ENCODE assay signal across 8 cellular contexts in genomic region chr12:111766608-111767361, GRCh38. TPM values are rescaled to one million over a fixed set of nuclear protein-coding genes. Genes with fewer than 3 reads are reported as not detected.
DNase-seq lines count a peak whose midpoint lies in the region; ATAC-seq, FAIRE-seq and TF ChIP-seq lines count a peak whose summit lies in the region.

TSS of gene ALDH2 (plus strand) at chr12:111766933. CDS start at chr12:111766983, 50 bp downstream.

- TF ChIP-seq EP300 in A549 (IDR thresholded peaks at IDR 0.05) = no peak
- peak in 1 of 2 experiments; percentile 84; a peak in 1 of 3 replicates for TF ChIP-seq EP300 in H1 (IDR thresholded peaks at IDR 0.05; ENCODE audit: borderline replicate concordance in 1 of 2, low read depth in 2 of 2, low read length in 2 of 2)

- 4% methylated on average over 28 of the region's 73 CpGs for WGBS in A549 (ENCODE audit: missing lambda C conversion rate)
- WGBS in H1 (ENCODE audit: extremely low coverage in 1 of 2, insufficient coverage in 1 of 2, insufficient read length in 1 of 2, insufficient replicate concordance in 2 of 2, low coverage in 1 of 2, low lambda C conversion rate in 2 of 2, missing lambda C conversion rate in 1 of 2), 2 experiments = 2% methylated on average over 44 of the region's 73 CpGs; no CpG with 5 or more reads in 1 of the 2 experiments

- H4K91ac ChIP-seq in H1 (replicated peaks; ENCODE audit: insufficient read length, low read length) = peak within 1 kb of the TSS; percentile 96

- peak within 1 kb of the TSS; percentile 86 for H3K4me2 ChIP-seq in A549
- H3K4me2 ChIP-seq in H1 (ENCODE audit: insufficient read depth in 1 of 2, low read depth in 2 of 2, low read length in 2 of 2) = peak within 1 kb of the TSS; percentile 82 to 98

- H3K9ac ChIP-seq in H1 (replicated peaks in 1 of 4; ENCODE audit: extremely low read depth in 1 of 4, low read depth in 3 of 4, low read length in 3 of 4) = peak within 1 kb of the TSS; percentile 59 to 72 (median 66)

- no peak within 1 kb of the TSS for H2BK120ac ChIP-seq in H1 (replicated peaks; ENCODE audit: low read depth, low read length)

- H3K9me3 ChIP-seq in A549 = no peaks in the 10 kb centered on the region
- peaks cover 0 to 4% of the 10 kb centered on the region in 2 experiments; a peak in 2 of 4 replicates for H3K9me3 ChIP-seq in H1 (ENCODE audit: insufficient read depth in 2 of 2, low read depth in 1 of 2, low read length in 1 of 2)

- no peaks in the 10 kb centered on the region for H3K36me3 ChIP-seq in H1 (ENCODE audit: control insufficient read depth in 2 of 4, insufficient read depth in 4 of 4, low read length in 3 of 4)

- peaks cover 26% of the 10 kb centered on the region for H3K4me1 ChIP-seq in A549
- peaks cover 0 to 11% (median 3%) of the 10 kb centered on the region in 4 experiments; a peak in 4 of 7 replicates for H3K4me1 ChIP-seq in H1 (replicated peaks in 1 of 4; ENCODE audit: control insufficient read depth in 3 of 4, insufficient read depth in 4 of 4, low read length in 3 of 4)

- H2AFZ ChIP-seq in H1 (ENCODE audit: low read length) = peak within 1 kb of the TSS; percentile 43; the same call in 1 of the 2 replicates

- TF ChIP-seq RAD21 in A549 (conservative IDR thresholded peaks at IDR 0.05 in 1 of 2, IDR thresholded peaks at IDR 0.05 in 1 of 2) = no peak; a peak in 2 of 5 replicates
- no peak for TF ChIP-seq RAD21 in H1 (IDR thresholded peaks at IDR 0.05 in 1 of 2, conservative IDR thresholded peaks at IDR 0.05 in 1 of 2; ENCODE audit: low read depth in 2 of 2, low read length in 2 of 2)

- peak within 1 kb of the TSS; percentile 71 for H3K4me3 ChIP-seq in A549
- peak within 1 kb of the TSS; percentile 62 to 85 (median 70) for H3K4me3 ChIP-seq in H1 (ENCODE audit: extremely low read depth in 1 of 4, insufficient read depth in 2 of 4, low read depth in 3 of 4, low read length in 4 of 4)

- peaks cover 0 to 17% of the 10 kb centered on the region in 2 experiments; a peak in 1 of 4 replicates for H3K79me2 ChIP-seq in H1 (ENCODE audit: control insufficient read depth in 1 of 2, insufficient read depth in 2 of 2, low read length in 2 of 2)

- H3K79me1 ChIP-seq in H1 (ENCODE audit: low read depth, low read length) = 0 out of 2 replicates have a peak, but pooled peaks cover 2% of the 10 kb centered on the region

- ATAC-seq in A549 = peak; percentile 89 to 95
- ATAC-seq in HG03469 (IDR thresholded peaks at IDR 0.05; ENCODE audit: unreplicated experiment) = no peak

- peak within 1 kb of the TSS; percentile 99; the same call in 1 of the 2 replicates for H2BK15ac ChIP-seq in H1 (ENCODE audit: low read length)

- peak within 1 kb of the TSS; percentile 88 for H2BK5ac ChIP-seq in H1 (ENCODE audit: low read depth, low read length)

- H4K20me1 ChIP-seq in H1 (replicated peaks in 1 of 2; ENCODE audit: control insufficient read depth in 1 of 2, insufficient read depth in 2 of 2, low read length in 2 of 2) = no peaks in the 10 kb centered on the region

- FAIRE-seq in A549 (lab: Jason Lieb, UNC) = no peak
- no peak for FAIRE-seq in H1 (lab: Jason Lieb, UNC)

- H2BK12ac ChIP-seq in H1 (ENCODE audit: low read depth, low read length) = peak within 1 kb of the TSS; percentile 100

- H3K4ac ChIP-seq in H1 (replicated peaks; ENCODE audit: insufficient read length, low read depth, low read length) = peak within 1 kb of the TSS; percentile 98

- H3K14ac ChIP-seq in H1 (ENCODE audit: insufficient read length) = no peak within 1 kb of the TSS

- H3K56ac ChIP-seq in H1 (replicated peaks; ENCODE audit: insufficient read length, low read depth, low read length) = peak within 1 kb of the TSS; percentile 24

- 0 out of 2 replicates have a peak within 1 kb of the TSS, but pooled peaks have one; percentile 61 for H2BK20ac ChIP-seq in H1 (ENCODE audit: low read length)

- peak within 1 kb of the TSS; percentile 99 for H3K18ac ChIP-seq in H1 (ENCODE audit: extremely low read depth, low read length)

- no peak within 1 kb of the TSS for H3K23ac ChIP-seq in H1 (ENCODE audit: insufficient read length)

- H4K5ac ChIP-seq in H1 (ENCODE audit: insufficient read length, low read depth, low read length) = peak within 1 kb of the TSS; percentile 51

- peaks cover 0 to 5% (median 0%) of the 10 kb centered on the region in 4 experiments; a peak in 3 of 7 replicates for H3K27me3 ChIP-seq in H1 (replicated peaks in 1 of 4; ENCODE audit: control insufficient read depth in 3 of 4, extremely low read depth in 1 of 4, insufficient read depth in 3 of 4, low read length in 3 of 4)

- TF ChIP-seq CTCF in A549 (IDR thresholded peaks at IDR 0.05) (no peak), H1 (IDR thresholded peaks at IDR 0.05; ENCODE audit: control extremely low read depth in 1 of 3, insufficient read depth in 1 of 3, low read depth in 1 of 3, low read length in 3 of 3) (no peak)

- CTCF ChIA-PET in A549 (lab: Yijun Ruan, JAX) = interaction anchor here (0.8 to 2.0 kb wide), 2 partner anchors 13 to 46 kb away, joined by 3 to 6 read pairs; no protein-coding TSS in a partner anchor
- CTCF ChIA-PET in H1 (lab: Charles Lee; ENCODE audit: partially characterized antibody) = interaction anchor here (1.1 to 2.9 kb wide), 4 partner anchors 13 to 118 kb away, joined by 3 to 12 read pairs (median 4); no protein-coding TSS in a partner anchor

- H3K23me2 ChIP-seq in H1 (ENCODE audit: low read depth, low read length) = peaks cover 9% of the 10 kb centered on the region

- POLR2A ChIA-PET in A549 (lab: Yijun Ruan, JAX) (interaction anchor here (0.6 to 0.9 kb wide), 4 partner anchors 9 to 46 kb away, joined by 3 to 7 read pairs (median 4); no protein-coding TSS in a partner anchor), H1 (lab: Charles Lee; ENCODE audit: partially characterized antibody) (interaction anchor here (0.6 to 3.4 kb wide), 16 partner anchors 9 to 615 kb away, joined by 3 to 21 read pairs (median 5); partner anchors contain the start of genes ACAD10, BRAP and MAPKAPK5)

- H4K8ac ChIP-seq in H1 (ENCODE audit: extremely low read depth, insufficient read depth, low read length) = peak within 1 kb of the TSS; percentile 81

- TF ChIP-seq POLR2A in A549 (IDR thresholded peaks at IDR 0.05; ENCODE audit: low read length) (peak; percentile 73), GM18526 (IDR thresholded peaks at IDR 0.05; ENCODE audit: extremely low read depth, insufficient read length) (peak; percentile 59), H1 (IDR thresholded peaks at IDR 0.05; ENCODE audit: control extremely low read depth in 1 of 2, low read depth in 2 of 2, low read length in 2 of 2) (peak; percentile 62 to 89)

- H3K27ac ChIP-seq in A549 (peak within 1 kb of the TSS; percentile 81 to 95), H1 (ENCODE audit: low read depth, low read length) (peak within 1 kb of the TSS; percentile 47; the same call in 1 of the 2 replicates)

- H2AK5ac ChIP-seq in H1 (ENCODE audit: low read depth, low read length) = peak within 1 kb of the TSS; percentile 96

- DNase-seq in A549 (ENCODE audit: low read depth in 1 of 2, low spot score in 1 of 2) (peak; percentile 57 to 85), NAMALWA (ENCODE audit: low spot score) (peak; percentile 77), H1 (ENCODE audit: low read depth in 1 of 2, low spot score in 2 of 2) (peak; percentile 50 to 88), lung microvascular endothelial cell (ENCODE audit: low read depth in 2 of 2) (peak; percentile 69 to 76)
- DNase-seq in activated CD4-positive, alpha-beta T cell treated with anti-CD3 and anti-CD28 coated beads, Interleukin-2, amount 50 U/mL, for 48 hours = peak; percentile 34 to 35
- DNase-seq in stimulated activated CD8-positive, alpha-beta memory T cell treated with anti-CD3 and anti-CD28 coated beads, Interleukin-12 subunit alpha, Interleukin-12 subunit beta, amount 100 ng/mL, for 24 hours (ENCODE audit: extremely low read depth) = peak; percentile 7

TF ChIP-seq in A549, 52 proteins besides CTCF, POLR2A, EP300 and RAD21 (continues in another document):
- TF ChIP-seq HEYL (CRISPR knock-in tag; IDR thresholded peaks at IDR 0.05) (no peak), GATA3 (IDR thresholded peaks at IDR 0.05; ENCODE audit: borderline replicate concordance) (no peak), MAX (IDR thresholded peaks at IDR 0.05) (peak; percentile 35; the same call in 1 of the 2 replicates), PHF8 (IDR thresholded peaks at IDR 0.05; ENCODE audit: borderline replicate concordance, low read depth) (peak; percentile 35; the same call in 1 of the 2 replicates), SMC3 (IDR thresholded peaks at IDR 0.05) (no peak), CHD2 (IDR thresholded peaks at IDR 0.05; ENCODE audit: low read length, partially characterized antibody) (no peak)

TF ChIP-seq in H1, 55 proteins besides CTCF, POLR2A, EP300 and RAD21 (continues in another document):
- TF ChIP-seq, protein P1, sequence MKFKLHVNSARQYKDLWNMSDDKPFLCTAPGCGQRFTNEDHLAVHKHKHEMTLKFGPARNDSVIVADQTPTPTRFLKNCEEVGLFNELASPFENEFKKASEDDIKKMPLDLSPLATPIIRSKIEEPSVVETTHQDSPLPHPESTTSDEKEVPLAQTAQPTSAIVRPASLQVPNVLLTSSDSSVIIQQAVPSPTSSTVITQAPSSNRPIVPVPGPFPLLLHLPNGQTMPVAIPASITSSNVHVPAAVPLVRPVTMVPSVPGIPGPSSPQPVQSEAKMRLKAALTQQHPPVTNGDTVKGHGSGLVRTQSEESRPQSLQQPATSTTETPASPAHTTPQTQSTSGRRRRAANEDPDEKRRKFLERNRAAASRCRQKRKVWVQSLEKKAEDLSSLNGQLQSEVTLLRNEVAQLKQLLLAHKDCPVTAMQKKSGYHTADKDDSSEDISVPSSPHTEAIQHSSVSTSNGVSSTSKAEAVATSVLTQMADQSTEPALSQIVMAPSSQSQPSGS (IDR thresholded peaks at IDR 0.05; ENCODE audit: low read length) = no peak
- no peak for TF ChIP-seq BRCA1 (IDR thresholded peaks at IDR 0.05; ENCODE audit: low read depth, low read length)
- no peak for TF ChIP-seq JUN (IDR thresholded peaks at IDR 0.05; ENCODE audit: low read depth, low read length)
- no peak for TF ChIP-seq CREB1 (IDR thresholded peaks at IDR 0.05)

RNA-seq across cellular contexts. Expression of gene ALDH2, which starts in this region (rescaled TPM):
- polyA plus RNA-seq in A549 (2011; rRNA removed) (111 and 123 TPM in 2 replicates), A549 (2017; fragmentation: RNase III; extraction: RNeasy Plus Mini Kit Qiagen cat#74134 plus additional on column Dnase treatment) (75.8 to 97.5 TPM (median 84.9 TPM) in 3 replicates), H1 (2011; rRNA removed) (25.4 and 31.3 TPM in 2 replicates)
- polyA plus RNA-seq in A549 (2012; cell fraction: cytosol; rRNA removed) = 95.0 and 109 TPM in 2 replicates
- 98.5 and 108 TPM in 2 replicates for polyA plus RNA-seq in A549 (2012; cell fraction: nucleus; rRNA removed)
- polyA minus RNA-seq in A549 (2011; rRNA and poly(A)+ RNA removed) = 69.6 and 91.2 TPM in 2 replicates
- total RNA-seq in H1 (2021; fragmentation: NEBNext Ultra II Directional; extraction: Animal tissue kit (Norgen Biotek cat#: 25700)) = 40.4 and 43.8 TPM in 2 replicates
- 37.7 TPM for polyA plus RNA-seq in H1 (2011; cell fraction: cytosol; rRNA removed)
- 41.1 TPM for polyA plus RNA-seq in H1 (2011; cell fraction: nucleus; rRNA removed)
- 46.3 to 57.1 TPM (median 49.9 TPM) in 4 replicates for polyA plus RNA-seq in H1 (2012, experiment 1 of 2)
- polyA plus RNA-seq in H1 (2012, experiment 2 of 2) = 26.2 TPM
- polyA plus RNA-seq in H1 (2013, experiment 1 of 2) = 11.5 TPM
- 11.0 TPM for polyA plus RNA-seq in H1 (2013, experiment 2 of 2)
- 25.8 and 36.1 TPM in 2 replicates for polyA minus RNA-seq in H1 (2011; rRNA and poly(A)+ RNA removed)
- polyA minus RNA-seq in H1 (2011; cell fraction: cytosol; rRNA and poly(A)+ RNA removed) = 28.1 TPM
- polyA minus RNA-seq in H1 (2011; cell fraction: nucleus; rRNA and poly(A)+ RNA removed) = 13.7 TPM
- total RNA-seq in lung microvascular endothelial cell = 28.5 and 49.0 TPM in 2 replicates

Comparison
In these comparisons a context has a peak if more than half of its experiments do, and no peak if none do; other contexts are left out.
1. DNase-seq: peak in every context shown above with its lines; median percentile 77 in NAMALWA; 72 in lung microvascular endothelial cell; 71 in A549; 69 in H1; 34 in activated CD4-positive, alpha-beta T cell treated with anti-CD3 and anti-CD28 coated beads, Interleukin-2, amount 50 U/mL, for 48 hours; 7 in stimulated activated CD8-positive, alpha-beta memory T cell treated with anti-CD3 and anti-CD28 coated beads, Interleukin-12 subunit alpha, Interleukin-12 subunit beta, amount 100 ng/mL, for 24 hours.
2. Of the 18 proteins assayed by ChIP-seq in both H1 and A549: peak only in H1: CEBPB; only in A549: none; in both: E2F6, MAX, PHF8 and POLR2A; in neither: 10; mixed calls (peak in some experiments, not most) for 3.